Comparison of ENCODE assay signal across 20 cellular contexts in the genomic region with DNA sequence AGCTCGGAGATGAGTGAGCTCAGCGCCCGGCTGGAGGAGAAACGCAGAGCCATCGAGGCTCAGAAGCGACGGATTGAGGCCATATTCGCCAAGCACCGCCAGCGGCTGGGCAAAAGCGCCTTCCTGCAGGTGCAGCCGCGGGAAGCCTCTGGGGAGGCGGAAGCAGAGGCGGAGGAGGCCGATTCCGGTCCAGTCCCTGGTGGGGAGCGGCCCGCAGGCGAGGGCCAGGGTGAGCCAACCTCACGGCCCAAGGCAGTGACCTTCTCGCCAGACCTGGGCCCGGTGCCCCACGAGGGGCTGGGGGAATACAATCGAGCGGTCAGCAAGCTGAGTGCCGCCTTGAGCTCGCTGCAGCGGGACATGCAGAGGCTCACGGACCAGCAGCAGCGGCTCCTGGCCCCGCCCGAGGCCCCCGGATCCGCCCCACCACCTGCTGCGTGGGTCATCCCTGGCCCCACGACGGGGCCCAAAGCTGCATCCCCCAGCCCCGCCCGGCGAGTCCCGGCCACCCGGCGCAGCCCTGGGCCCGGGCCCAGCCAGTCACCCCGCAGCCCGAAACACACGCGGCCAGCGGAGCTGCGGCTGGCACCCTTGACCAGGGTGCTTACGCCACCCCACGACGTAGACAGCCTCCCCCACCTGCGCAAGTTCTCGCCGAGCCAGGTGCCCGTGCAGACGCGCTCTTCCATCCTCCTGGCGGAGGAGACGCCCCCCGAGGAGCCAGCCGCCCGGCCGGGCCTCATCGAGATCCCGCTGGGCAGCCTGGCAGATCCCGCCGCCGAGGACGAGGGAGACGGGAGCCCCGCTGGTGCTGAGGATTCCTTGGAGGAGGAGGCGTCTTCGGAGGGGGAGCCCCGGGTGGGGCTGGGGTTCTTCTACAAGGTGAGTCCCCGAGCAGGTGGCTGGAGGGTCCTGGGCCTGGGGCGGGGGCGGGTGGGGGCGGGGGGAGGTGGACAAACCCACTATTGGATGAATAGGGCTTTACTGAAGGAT. TPM values are rescaled to one million over a fixed set of nuclear protein-coding genes. Genes with fewer than 3 reads are reported as not detected.
"Had no signal": no experiment of that assay in that cellular context is flagged by ENCODE, and none has a peak within 500 bp of the region (broad histone marks: within the 10 kb centered on the region; RNA-seq: fewer than 3 reads in every experiment).

No MANE protein-coding gene starts in this region.

- FAIRE-seq: colon, small intestine, urothelium cell line had no signal

- H3K9me3 ChIP-seq: esophagus squamous epithelium, gastroesophageal sphincter, mucosa of descending colon, neutrophil, right atrium auricular region had no signal

- H3K4me1 ChIP-seq: gastroesophageal sphincter, right atrium auricular region had no signal

- DNase-seq: cerebellar nuclear complex; esophagus squamous epithelium; foreskin fibroblast; glutamatergic neuron; left ventricle myocardium superior; mucosa of descending colon; naive thymus-derived CD8-positive, alpha-beta T cell; small intestine; stimulated activated CD4-positive, alpha-beta T cell treated with anti-CD3 and anti-CD28 coated beads, Interleukin-12 subunit alpha, Interleukin-12 subunit beta, amount 100 ng/mL, for 4 hours; stimulated activated CD4-positive, alpha-beta T cell treated with anti-CD3 and anti-CD28 coated beads, Interleukin-2, amount 100 ng/mL, for 48 hours; stimulated activated naive CD4-positive, alpha-beta T cell treated with Interleukin-2 at 50 U/mL for 16 hours had no signal

- H3K27me3 ChIP-seq: esophagus squamous epithelium, neutrophil, right atrium auricular region had no signal

- H3K4me3 ChIP-seq: esophagus squamous epithelium, gastroesophageal sphincter, mucosa of descending colon, right atrium auricular region had no signal

- H3K36me3 ChIP-seq: neutrophil, right atrium auricular region had no signal

- ATAC-seq: gastroesophageal sphincter; left ventricle myocardium superior; mucosa of descending colon; naive thymus-derived CD8-positive, alpha-beta T cell had no signal

- H3K27ac ChIP-seq: esophagus squamous epithelium, gastroesophageal sphincter, neutrophil, right atrium auricular region had no signal

RNA-seq across cellular contexts. Expression of gene PCP2, which starts 20.9 kb away (rescaled TPM):
- total RNA-seq: epithelial cell of proximal tubule, gastroesophageal sphincter, lung microvascular endothelial cell, osteocyte, right atrium auricular region had no signal
- polyA plus RNA-seq: neural cell had no signal
